In the genomic region with DNA sequence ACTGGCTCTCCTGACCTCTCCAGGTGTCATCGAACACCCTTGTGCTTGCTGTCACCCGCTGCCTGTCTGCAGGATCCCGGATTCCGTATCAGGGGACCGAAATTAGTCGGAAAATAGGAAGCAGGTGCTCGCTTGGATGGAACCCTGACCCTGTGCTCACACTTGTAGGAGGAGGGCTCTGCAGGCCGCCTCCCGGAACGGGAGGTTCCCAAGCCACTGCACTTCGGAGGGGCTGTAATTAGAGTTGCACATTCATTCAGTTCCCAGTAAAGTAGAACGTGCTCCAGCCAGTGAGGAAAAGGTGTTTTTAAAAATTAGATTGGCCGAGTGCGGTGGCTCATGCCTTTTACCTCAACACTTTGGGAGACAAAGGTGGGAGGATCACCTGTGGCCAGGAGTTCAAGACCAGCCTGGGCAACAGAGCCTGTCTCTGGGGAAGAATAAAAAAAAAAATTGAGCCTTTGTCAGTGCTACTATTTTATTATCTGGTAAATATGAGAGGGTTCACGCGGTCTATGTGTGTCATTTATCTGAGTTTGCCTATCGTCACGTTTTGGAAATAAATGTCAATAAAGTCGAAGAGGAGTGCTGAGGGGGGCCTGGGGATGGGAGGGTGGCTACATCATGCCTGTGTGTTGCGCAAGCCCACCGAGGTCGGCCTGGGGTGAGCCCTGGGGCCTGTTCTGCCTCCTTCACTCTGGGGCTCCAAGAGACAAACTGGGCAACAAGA, we compare ENCODE assay signal across 1 cellular context.
A peak's percentile ranks its signal among the peaks of the same experiment; 100 is the strongest.
TF ChIP-seq lines count a peak whose summit lies in the region.

No MANE protein-coding gene starts in this region.

TF ChIP-seq in HepG2, 621 proteins besides CTCF, POLR2A, EP300 and RAD21 (continued from another document and continues in another):
- TF ChIP-seq, protein P1, sequence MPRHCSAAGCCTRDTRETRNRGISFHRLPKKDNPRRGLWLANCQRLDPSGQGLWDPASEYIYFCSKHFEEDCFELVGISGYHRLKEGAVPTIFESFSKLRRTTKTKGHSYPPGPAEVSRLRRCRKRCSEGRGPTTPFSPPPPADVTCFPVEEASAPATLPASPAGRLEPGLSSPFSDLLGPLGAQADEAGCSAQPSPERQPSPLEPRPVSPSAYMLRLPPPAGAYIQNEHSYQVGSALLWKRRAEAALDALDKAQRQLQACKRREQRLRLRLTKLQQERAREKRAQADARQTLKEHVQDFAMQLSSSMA (CRISPR knock-in tag; IDR thresholded peaks at IDR 0.05), result peak; percentile 93
- TF ChIP-seq ZNF543 (CRISPR knock-in tag; IDR thresholded peaks at IDR 0.05) (peak; percentile 91), HNRNPH1 (optimal IDR thresholded peaks at IDR 0.05; ENCODE audit: low read depth, low read length) (no peak), PAX8 (CRISPR knock-in tag; IDR thresholded peaks at IDR 0.05; ENCODE audit: borderline replicate concordance) (0 out of 2 replicates have a peak, but pooled peaks have one; percentile 51), ZNF430 (CRISPR knock-in tag; IDR thresholded peaks at IDR 0.05) (peak; percentile 96), SMYD3 (CRISPR knock-in tag; IDR thresholded peaks at IDR 0.05) (peak; percentile 95; the same call in 1 of the 2 replicates), PATZ1 (CRISPR knock-in tag; IDR thresholded peaks at IDR 0.05) (peak; percentile 62), NCOR1 (IDR thresholded peaks at IDR 0.05; ENCODE audit: borderline replicate concordance, low read length) (peak; percentile 84; the same call in 1 of the 2 replicates), RBFOX2 (IDR thresholded peaks at IDR 0.05; ENCODE audit: low read depth, low read length) (0 out of 2 replicates have a peak, but pooled peaks have one; percentile 27), GTF3A (CRISPR knock-in tag; conservative IDR thresholded peaks at IDR 0.05) (peak; percentile 38), SNAI1 (CRISPR knock-in tag; IDR thresholded peaks at IDR 0.05; ENCODE audit: borderline replicate concordance) (peak; percentile 28; the same call in 1 of the 2 replicates), NFE2 (CRISPR knock-in tag; IDR thresholded peaks at IDR 0.05) (peak; percentile 37; the same call in 1 of the 2 replicates), ZNF724P (CRISPR knock-in tag; IDR thresholded peaks at IDR 0.05; ENCODE audit: borderline replicate concordance) (peak; percentile 79; the same call in 1 of the 2 replicates), SIN3B (IDR thresholded peaks at IDR 0.05; ENCODE audit: low read length) (peak; percentile 93), IKZF4 (CRISPR knock-in tag; IDR thresholded peaks at IDR 0.05; ENCODE audit: borderline replicate concordance, low read depth, not compliant biosample characterization) (peak; percentile 97), PRDM4 (CRISPR knock-in tag; IDR thresholded peaks at IDR 0.05; ENCODE audit: borderline replicate concordance) (no peak; the same call in 1 of the 2 replicates), SOX6 (IDR thresholded peaks at IDR 0.05) (no peak), SOX6 (CRISPR knock-in tag; IDR thresholded peaks at IDR 0.05) (peak; percentile 67)
- TF ChIP-seq, protein P2, sequence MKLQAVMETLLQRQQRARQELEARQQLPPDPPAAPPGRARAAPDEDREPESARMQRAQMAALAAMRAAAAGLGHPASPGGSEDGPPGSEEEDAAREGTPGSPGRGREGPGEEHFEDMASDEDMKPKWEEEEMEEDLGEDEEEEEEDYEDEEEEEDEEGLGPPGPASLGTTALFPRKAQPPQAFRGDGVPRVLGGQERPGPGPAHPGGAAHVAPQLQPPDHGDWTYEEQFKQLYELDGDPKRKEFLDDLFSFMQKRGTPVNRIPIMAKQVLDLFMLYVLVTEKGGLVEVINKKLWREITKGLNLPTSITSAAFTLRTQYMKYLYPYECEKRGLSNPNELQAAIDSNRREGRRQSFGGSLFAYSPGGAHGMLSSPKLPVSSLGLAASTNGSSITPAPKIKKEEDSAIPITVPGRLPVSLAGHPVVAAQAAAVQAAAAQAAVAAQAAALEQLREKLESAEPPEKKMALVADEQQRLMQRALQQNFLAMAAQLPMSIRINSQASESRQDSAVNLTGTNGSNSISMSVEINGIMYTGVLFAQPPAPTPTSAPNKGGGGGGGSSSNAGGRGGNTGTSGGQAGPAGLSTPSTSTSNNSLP (IDR thresholded peaks at IDR 0.05; ENCODE audit: low read depth, low read length), result peak; percentile 98
- TF ChIP-seq, protein P3, sequence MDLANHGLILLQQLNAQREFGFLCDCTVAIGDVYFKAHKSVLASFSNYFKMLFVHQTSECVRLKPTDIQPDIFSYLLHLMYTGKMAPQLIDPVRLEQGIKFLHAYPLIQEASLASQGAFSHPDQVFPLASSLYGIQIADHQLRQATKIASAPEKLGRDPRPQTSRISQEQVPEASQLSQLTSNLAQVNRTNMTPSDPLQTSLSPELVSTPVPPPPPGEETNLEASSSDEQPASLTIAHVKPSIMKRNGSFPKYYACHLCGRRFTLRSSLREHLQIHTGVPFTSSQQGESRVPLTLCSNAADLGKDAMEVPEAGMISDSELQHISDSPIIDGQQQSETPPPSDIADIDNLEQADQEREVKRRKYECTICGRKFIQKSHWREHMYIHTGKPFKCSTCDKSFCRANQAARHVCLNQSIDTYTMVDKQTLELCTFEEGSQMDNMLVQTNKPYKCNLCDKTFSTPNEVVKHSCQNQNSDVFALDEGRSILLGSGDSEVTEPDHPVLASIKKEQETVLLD (CRISPR knock-in tag; IDR thresholded peaks at IDR 0.05; ENCODE audit: low read depth), result peak; percentile 87
- TF ChIP-seq, protein P4, sequence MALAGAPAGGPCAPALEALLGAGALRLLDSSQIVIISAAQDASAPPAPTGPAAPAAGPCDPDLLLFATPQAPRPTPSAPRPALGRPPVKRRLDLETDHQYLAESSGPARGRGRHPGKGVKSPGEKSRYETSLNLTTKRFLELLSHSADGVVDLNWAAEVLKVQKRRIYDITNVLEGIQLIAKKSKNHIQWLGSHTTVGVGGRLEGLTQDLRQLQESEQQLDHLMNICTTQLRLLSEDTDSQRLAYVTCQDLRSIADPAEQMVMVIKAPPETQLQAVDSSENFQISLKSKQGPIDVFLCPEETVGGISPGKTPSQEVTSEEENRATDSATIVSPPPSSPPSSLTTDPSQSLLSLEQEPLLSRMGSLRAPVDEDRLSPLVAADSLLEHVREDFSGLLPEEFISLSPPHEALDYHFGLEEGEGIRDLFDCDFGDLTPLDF (CRISPR knock-in tag; IDR thresholded peaks at IDR 0.05), result peak; percentile 81
- TF ChIP-seq, protein P5, sequence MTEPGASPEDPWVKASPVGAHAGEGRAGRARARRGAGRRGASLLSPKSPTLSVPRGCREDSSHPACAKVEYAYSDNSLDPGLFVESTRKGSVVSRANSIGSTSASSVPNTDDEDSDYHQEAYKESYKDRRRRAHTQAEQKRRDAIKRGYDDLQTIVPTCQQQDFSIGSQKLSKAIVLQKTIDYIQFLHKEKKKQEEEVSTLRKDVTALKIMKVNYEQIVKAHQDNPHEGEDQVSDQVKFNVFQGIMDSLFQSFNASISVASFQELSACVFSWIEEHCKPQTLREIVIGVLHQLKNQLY (CRISPR knock-in tag; IDR thresholded peaks at IDR 0.05), result peak; percentile 21; the same call in 1 of the 2 replicates
- TF ChIP-seq, protein P6, sequence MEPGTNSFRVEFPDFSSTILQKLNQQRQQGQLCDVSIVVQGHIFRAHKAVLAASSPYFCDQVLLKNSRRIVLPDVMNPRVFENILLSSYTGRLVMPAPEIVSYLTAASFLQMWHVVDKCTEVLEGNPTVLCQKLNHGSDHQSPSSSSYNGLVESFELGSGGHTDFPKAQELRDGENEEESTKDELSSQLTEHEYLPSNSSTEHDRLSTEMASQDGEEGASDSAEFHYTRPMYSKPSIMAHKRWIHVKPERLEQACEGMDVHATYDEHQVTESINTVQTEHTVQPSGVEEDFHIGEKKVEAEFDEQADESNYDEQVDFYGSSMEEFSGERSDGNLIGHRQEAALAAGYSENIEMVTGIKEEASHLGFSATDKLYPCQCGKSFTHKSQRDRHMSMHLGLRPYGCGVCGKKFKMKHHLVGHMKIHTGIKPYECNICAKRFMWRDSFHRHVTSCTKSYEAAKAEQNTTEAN (CRISPR knock-in tag; conservative IDR thresholded peaks at IDR 0.05), result peak; percentile 96
- TF ChIP-seq, protein P7, sequence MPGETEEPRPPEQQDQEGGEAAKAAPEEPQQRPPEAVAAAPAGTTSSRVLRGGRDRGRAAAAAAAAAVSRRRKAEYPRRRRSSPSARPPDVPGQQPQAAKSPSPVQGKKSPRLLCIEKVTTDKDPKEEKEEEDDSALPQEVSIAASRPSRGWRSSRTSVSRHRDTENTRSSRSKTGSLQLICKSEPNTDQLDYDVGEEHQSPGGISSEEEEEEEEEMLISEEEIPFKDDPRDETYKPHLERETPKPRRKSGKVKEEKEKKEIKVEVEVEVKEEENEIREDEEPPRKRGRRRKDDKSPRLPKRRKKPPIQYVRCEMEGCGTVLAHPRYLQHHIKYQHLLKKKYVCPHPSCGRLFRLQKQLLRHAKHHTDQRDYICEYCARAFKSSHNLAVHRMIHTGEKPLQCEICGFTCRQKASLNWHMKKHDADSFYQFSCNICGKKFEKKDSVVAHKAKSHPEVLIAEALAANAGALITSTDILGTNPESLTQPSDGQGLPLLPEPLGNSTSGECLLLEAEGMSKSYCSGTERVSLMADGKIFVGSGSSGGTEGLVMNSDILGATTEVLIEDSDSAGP (CRISPR knock-in tag; IDR thresholded peaks at IDR 0.05; ENCODE audit: borderline replicate concordance), result peak; percentile 91
- TF ChIP-seq, protein P8, sequence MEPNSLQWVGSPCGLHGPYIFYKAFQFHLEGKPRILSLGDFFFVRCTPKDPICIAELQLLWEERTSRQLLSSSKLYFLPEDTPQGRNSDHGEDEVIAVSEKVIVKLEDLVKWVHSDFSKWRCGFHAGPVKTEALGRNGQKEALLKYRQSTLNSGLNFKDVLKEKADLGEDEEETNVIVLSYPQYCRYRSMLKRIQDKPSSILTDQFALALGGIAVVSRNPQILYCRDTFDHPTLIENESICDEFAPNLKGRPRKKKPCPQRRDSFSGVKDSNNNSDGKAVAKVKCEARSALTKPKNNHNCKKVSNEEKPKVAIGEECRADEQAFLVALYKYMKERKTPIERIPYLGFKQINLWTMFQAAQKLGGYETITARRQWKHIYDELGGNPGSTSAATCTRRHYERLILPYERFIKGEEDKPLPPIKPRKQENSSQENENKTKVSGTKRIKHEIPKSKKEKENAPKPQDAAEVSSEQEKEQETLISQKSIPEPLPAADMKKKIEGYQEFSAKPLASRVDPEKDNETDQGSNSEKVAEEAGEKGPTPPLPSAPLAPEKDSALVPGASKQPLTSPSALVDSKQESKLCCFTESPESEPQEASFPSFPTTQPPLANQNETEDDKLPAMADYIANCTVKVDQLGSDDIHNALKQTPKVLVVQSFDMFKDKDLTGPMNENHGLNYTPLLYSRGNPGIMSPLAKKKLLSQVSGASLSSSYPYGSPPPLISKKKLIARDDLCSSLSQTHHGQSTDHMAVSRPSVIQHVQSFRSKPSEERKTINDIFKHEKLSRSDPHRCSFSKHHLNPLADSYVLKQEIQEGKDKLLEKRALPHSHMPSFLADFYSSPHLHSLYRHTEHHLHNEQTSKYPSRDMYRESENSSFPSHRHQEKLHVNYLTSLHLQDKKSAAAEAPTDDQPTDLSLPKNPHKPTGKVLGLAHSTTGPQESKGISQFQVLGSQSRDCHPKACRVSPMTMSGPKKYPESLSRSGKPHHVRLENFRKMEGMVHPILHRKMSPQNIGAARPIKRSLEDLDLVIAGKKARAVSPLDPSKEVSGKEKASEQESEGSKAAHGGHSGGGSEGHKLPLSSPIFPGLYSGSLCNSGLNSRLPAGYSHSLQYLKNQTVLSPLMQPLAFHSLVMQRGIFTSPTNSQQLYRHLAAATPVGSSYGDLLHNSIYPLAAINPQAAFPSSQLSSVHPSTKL (CRISPR knock-in tag; IDR thresholded peaks at IDR 0.05), result peak; percentile 74
- TF ChIP-seq, protein P9, sequence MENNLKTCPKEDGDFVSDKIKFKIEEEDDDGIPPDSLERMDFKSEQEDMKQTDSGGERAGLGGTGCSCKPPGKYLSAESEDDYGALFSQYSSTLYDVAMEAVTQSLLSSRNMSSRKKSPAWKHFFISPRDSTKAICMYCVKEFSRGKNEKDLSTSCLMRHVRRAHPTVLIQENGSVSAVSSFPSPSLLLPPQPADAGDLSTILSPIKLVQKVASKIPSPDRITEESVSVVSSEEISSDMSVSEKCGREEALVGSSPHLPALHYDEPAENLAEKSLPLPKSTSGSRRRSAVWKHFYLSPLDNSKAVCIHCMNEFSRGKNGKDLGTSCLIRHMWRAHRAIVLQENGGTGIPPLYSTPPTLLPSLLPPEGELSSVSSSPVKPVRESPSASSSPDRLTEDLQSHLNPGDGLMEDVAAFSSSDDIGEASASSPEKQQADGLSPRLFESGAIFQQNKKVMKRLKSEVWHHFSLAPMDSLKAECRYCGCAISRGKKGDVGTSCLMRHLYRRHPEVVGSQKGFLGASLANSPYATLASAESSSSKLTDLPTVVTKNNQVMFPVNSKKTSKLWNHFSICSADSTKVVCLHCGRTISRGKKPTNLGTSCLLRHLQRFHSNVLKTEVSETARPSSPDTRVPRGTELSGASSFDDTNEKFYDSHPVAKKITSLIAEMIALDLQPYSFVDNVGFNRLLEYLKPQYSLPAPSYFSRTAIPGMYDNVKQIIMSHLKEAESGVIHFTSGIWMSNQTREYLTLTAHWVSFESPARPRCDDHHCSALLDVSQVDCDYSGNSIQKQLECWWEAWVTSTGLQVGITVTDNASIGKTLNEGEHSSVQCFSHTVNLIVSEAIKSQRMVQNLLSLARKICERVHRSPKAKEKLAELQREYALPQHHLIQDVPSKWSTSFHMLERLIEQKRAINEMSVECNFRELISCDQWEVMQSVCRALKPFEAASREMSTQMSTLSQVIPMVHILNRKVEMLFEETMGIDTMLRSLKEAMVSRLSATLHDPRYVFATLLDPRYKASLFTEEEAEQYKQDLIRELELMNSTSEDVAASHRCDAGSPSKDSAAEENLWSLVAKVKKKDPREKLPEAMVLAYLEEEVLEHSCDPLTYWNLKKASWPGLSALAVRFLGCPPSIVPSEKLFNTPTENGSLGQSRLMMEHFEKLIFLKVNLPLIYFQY (CRISPR knock-in tag; IDR thresholded peaks at IDR 0.05; ENCODE audit: borderline replicate concordance), result peak; percentile 88
